7 cellular contexts compared by ENCODE assay signal in the genomic region with DNA sequence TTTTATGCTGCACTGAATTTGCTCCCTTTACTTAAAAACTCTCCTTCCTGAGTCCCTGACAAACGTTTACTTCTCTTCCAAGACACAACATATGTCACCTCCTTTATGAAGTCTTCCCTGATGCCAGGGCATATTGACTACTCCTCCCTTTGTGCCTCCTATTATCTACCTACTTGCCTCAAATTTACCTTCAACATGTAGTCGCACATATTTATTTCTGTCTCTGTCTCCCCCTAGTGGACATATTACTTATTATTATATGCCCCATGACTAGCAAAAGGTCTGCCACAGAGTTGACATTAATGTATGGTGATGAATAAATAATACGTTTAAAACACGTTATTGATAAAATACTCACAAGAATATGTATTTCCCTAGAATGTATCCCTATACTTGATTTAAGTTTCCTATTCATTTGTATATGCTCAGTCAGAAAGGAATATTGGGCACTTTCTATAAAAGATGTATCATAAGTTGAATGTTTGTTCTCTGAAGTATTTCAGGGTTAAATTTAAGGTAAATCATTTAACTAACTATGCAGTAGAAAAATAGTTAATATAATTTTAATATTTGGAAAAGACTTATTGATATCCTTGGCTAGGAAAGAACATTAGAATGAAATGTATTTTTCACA.
DNase-seq lines count a peak whose midpoint lies in the region; ATAC-seq and TF ChIP-seq lines count a peak whose summit lies in the region.

No MANE protein-coding gene starts in this region.

- H2BK120ac ChIP-seq in H9 (ENCODE audit: low read depth, low read length, poor library complexity, severe bottlenecking) = no peak overlapping the region

- no peaks in the 10 kb centered on the region for H3K27me3 Mint-ChIP-seq in H9 (ENCODE audit: low read depth)

- H3K9ac ChIP-seq in H9 (ENCODE audit: extremely low read depth, insufficient read length, low read length) = no peak overlapping the region
- H3K9ac ChIP-seq in fibroblast of lung (ENCODE audit: insufficient read depth, low read length) = no peak overlapping the region

- no peak overlapping the region for H2BK20ac ChIP-seq in H9 (ENCODE audit: low read depth, low read length, poor library complexity, severe bottlenecking)

- H3K36me3 ChIP-seq in fibroblast of lung (ENCODE audit: control insufficient read depth, insufficient read depth, low read length) (no peaks in the 10 kb centered on the region), gastrocnemius medialis (no peaks in the 10 kb centered on the region)

- no peak overlapping the region for H3K27ac ChIP-seq in H9 (ENCODE audit: insufficient read length, low read depth, low read length)
- H3K27ac ChIP-seq in fibroblast of lung (ENCODE audit: insufficient read depth, low read length) = no peak overlapping the region
- no peak overlapping the region for H3K27ac ChIP-seq in gastrocnemius medialis

- TF ChIP-seq CTCF in GM12874 (IDR thresholded peaks at IDR 0.05; ENCODE audit: insufficient read depth, low read depth, low read length) (peak; percentile 33; the same call in 1 of the 2 replicates), H9 (conservative IDR thresholded peaks at IDR 0.05) (peak; percentile 80), fibroblast of lung (conservative IDR thresholded peaks at IDR 0.05 in 1 of 2, IDR thresholded peaks at IDR 0.05 in 1 of 2; ENCODE audit: low read depth in 1 of 2, low read length in 2 of 2) (peak; percentile 6 to 53), gastrocnemius medialis (IDR thresholded peaks at IDR 0.05 in 4 of 5, conservative IDR thresholded peaks at IDR 0.05 in 1 of 5) (peak in 3 of 5 experiments; percentile 15 to 43 (median 43))

- H3K27me3 ChIP-seq in H9 (ENCODE audit: insufficient read depth, low read length) (no peaks in the 10 kb centered on the region), fibroblast of lung (ENCODE audit: control insufficient read depth, insufficient read depth, low read length) (no peaks in the 10 kb centered on the region), gastrocnemius medialis (no peaks in the 10 kb centered on the region)

- no peak overlapping the region for H4K8ac ChIP-seq in H9 (replicated peaks; ENCODE audit: insufficient read length, low read depth, low read length)

- H3K4me1 Mint-ChIP-seq in H9 = peaks cover 11 to 15% of the 10 kb centered on the region in 2 experiments

- H2AFZ ChIP-seq in H9 (ENCODE audit: low read length) (no peak overlapping the region), fibroblast of lung (ENCODE audit: low read length) (no peak overlapping the region)

- H3K4me3 ChIP-seq in fibroblast of lung (replicated peaks in 1 of 4; ENCODE audit: control extremely low read depth in 1 of 4, insufficient read depth in 1 of 4, low read depth in 3 of 4, low read length in 4 of 4) (no peak overlapping the region), gastrocnemius medialis (no peak overlapping the region)

- no peaks in the 10 kb centered on the region for H3K23me2 ChIP-seq in H9 (ENCODE audit: insufficient read length, low read depth, low read length, poor library complexity, severe bottlenecking)

- no peak for ATAC-seq in gastrocnemius medialis

- H3K18ac ChIP-seq in H9 (ENCODE audit: insufficient read length, low read depth, low read length) = no peak overlapping the region

- intact Hi-C loops in gastrocnemius medialis (cut with DNase I; ENCODE audit: low total_unique reads) = no loop called here

- H2BK12ac ChIP-seq in H9 (ENCODE audit: insufficient read length, low read depth, low read length) = no peak overlapping the region

- H2BK15ac ChIP-seq in H9 (ENCODE audit: low read depth, low read length) = no peak overlapping the region

- no peak overlapping the region for H3K23ac ChIP-seq in H9 (ENCODE audit: insufficient read length, low read depth, low read length)

- H4K5ac ChIP-seq in H9 (ENCODE audit: insufficient read length, low read depth, low read length) = no peak overlapping the region

- H3K9me3 ChIP-seq in H9 (ENCODE audit: control insufficient read depth, low read depth, low read length) = no peaks in the 10 kb centered on the region
- H3K9me3 ChIP-seq in fibroblast of lung (ENCODE audit: control insufficient read depth, insufficient read depth, low read depth, low read length) = no peaks in the 10 kb centered on the region
- no peaks in the 10 kb centered on the region for H3K9me3 ChIP-seq in gastrocnemius medialis

- H3K4me3 Mint-ChIP-seq in H9 = no peak overlapping the region

- H3K79me2 ChIP-seq in H9 (ENCODE audit: insufficient read depth, low read length) = no peaks in the 10 kb centered on the region
- no peaks in the 10 kb centered on the region for H3K79me2 ChIP-seq in fibroblast of lung (ENCODE audit: control insufficient read depth, insufficient read depth, low read length)

- peak overlapping the region in 1 of 3 experiments; percentile 92; a peak in 2 of 7 replicates for H3K27ac Mint-ChIP-seq in H9

- no peak overlapping the region for H3K4ac ChIP-seq in H9 (ENCODE audit: low read depth, low read length)

- H4K20me1 ChIP-seq in H9 (ENCODE audit: control insufficient read depth, insufficient read depth, insufficient read length) (no peaks in the 10 kb centered on the region), fibroblast of lung (ENCODE audit: control insufficient read depth, extremely low read depth, insufficient read depth, low read length) (no peaks in the 10 kb centered on the region)

- H3K56ac ChIP-seq in H9 (ENCODE audit: insufficient read length, low read depth, low read length) = no peak overlapping the region

- TF ChIP-seq POLR2A in gastrocnemius medialis (IDR thresholded peaks at IDR 0.05) = no peak

- no peak overlapping the region for H3T11ph ChIP-seq in H9 (ENCODE audit: low read length)

- H3K14ac ChIP-seq in H9 (ENCODE audit: insufficient read depth, low read length) = no peak overlapping the region

- peaks cover 2% of the 10 kb centered on the region; the same call in 1 of the 2 replicates for H3K4me1 ChIP-seq in H9 (ENCODE audit: insufficient read depth, low read length)
- H3K4me1 ChIP-seq in fibroblast of lung (ENCODE audit: control insufficient read depth, extremely low read depth, insufficient read depth, low read length) = no peaks in the 10 kb centered on the region
- H3K4me1 ChIP-seq in gastrocnemius medialis = no peaks in the 10 kb centered on the region

- no peak overlapping the region for H3K4me2 ChIP-seq in H9 (ENCODE audit: insufficient read depth, insufficient read length, low read length)
- H3K4me2 ChIP-seq in fibroblast of lung (ENCODE audit: extremely low read depth, insufficient read depth, low read length) = no peak overlapping the region

- no CpG with 5 or more reads among the region's 4 CpGs for WGBS in H9 (ENCODE audit: extremely low coverage, insufficient read length, low lambda C conversion rate)

- no peak overlapping the region for H2AK5ac ChIP-seq in H9 (ENCODE audit: insufficient read length, low read length)

- H4K91ac ChIP-seq in H9 (ENCODE audit: insufficient read length, low read depth, low read length) = no peak overlapping the region

- no peaks in the 10 kb centered on the region for H3K79me1 ChIP-seq in H9 (ENCODE audit: insufficient read depth, low read depth, low read length, poor library complexity, severe bottlenecking)

- DNase-seq in H9 = no peak
- peak; percentile 66 for DNase-seq in LoVo (ENCODE audit: low spot score)
- DNase-seq in RPMI8226 = peak; percentile 51
- DNase-seq in fibroblast of lung (ENCODE audit: low read depth in 2 of 2) = peak; percentile 22 to 49
- no peak for DNase-seq in gastrocnemius medialis
- no peak for DNase-seq in activated CD4-positive, alpha-beta T cell treated with anti-CD3 and anti-CD28 coated beads, Interleukin-2, amount 50 U/mL, for 1 hour

- H2BK5ac ChIP-seq in H9 (ENCODE audit: insufficient read length, low read length) = no peak overlapping the region

- no peaks in the 10 kb centered on the region for H3K9me3 Mint-ChIP-seq in H9

- H3K36me3 Mint-ChIP-seq in H9 (ENCODE audit: insufficient read depth in 1 of 3, low read depth in 3 of 3) = no peaks in the 10 kb centered on the region

- in situ Hi-C loops in gastrocnemius medialis (cut with MboI; ENCODE audit: low sequenced_read_pairs in 4 of 4) = no loop called here

Comparison
In these comparisons a context has a peak if more than half of its experiments do, and no peak if none do; other contexts are left out.
1. CTCF ChIP-seq: peak in every context shown above with its lines; median percentile 80 in H9; 43 in gastrocnemius medialis; 33 in GM12874; 30 in fibroblast of lung.
2. DNase-seq: peak in LoVo (single experiment), RPMI8226 (single experiment) and fibroblast of lung (2 of 2); none in H9 (single experiment), gastrocnemius medialis (0 of 2) and activated CD4-positive, alpha-beta T cell treated with anti-CD3 and anti-CD28 coated beads, Interleukin-2, amount 50 U/mL, for 1 hour (single experiment).